8 cellular contexts compared by ENCODE assay signal in the genomic region with DNA sequence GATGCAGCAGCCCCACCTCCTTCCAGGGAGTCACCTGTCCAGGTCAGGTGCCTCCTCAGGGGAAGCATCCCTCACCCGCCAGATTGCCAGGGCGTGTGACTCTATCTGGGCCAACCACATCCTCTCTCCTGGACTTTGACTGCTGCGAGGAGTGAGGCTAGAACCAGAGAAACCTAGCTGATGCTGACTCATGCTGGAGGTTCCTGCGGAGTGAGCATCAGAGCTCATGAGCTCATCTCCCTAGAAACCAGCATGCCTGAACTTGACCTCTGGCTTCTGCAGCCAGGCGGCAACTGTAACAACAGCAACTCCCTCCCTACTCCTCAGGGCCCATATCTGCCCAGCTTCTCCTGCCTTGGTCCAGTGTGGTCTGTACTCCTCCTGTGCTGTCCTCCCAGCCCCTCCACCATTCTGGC. TPM values are rescaled to one million over a fixed set of nuclear protein-coding genes. Genes with fewer than 3 reads are reported as not detected.
DNase-seq lines count a peak whose midpoint lies in the region; ATAC-seq, FAIRE-seq and TF ChIP-seq lines count a peak whose summit lies in the region.

No MANE protein-coding gene starts in this region.

- H3K27me3 ChIP-seq in KMS-11 (ENCODE audit: insufficient read depth, low read depth): no peaks in the 10 kb centered on the region
- H3K27me3 ChIP-seq in K562 (ENCODE audit: control insufficient read depth in 2 of 2, insufficient read depth in 2 of 2, low read length in 2 of 2): no peaks in the 10 kb centered on the region

- H2AFZ ChIP-seq in KMS-11 (ENCODE audit: low read depth) (peak overlapping the region; percentile 30; the same call in 1 of the 2 replicates), K562 (ENCODE audit: low read depth, low read length) (peak overlapping the region; percentile 21)

- no peaks in the 10 kb centered on the region for H4K20me1 ChIP-seq in KMS-11 (ENCODE audit: insufficient read depth)
- H4K20me1 ChIP-seq in K562 (replicated peaks; ENCODE audit: control insufficient read depth, insufficient read depth, low read length): no peaks in the 10 kb centered on the region

- H3K4me1 Mint-ChIP-seq in stimulated activated effector memory CD8-positive, alpha-beta T cell treated with anti-CD3 and anti-CD28 coated beads, Interleukin-12 subunit alpha, Interleukin-12 subunit beta, amount 100 ng/mL, for 72 hours: peaks cover 34% of the 10 kb centered on the region

- 0% methylated on average over 5 of the region's 5 CpGs for WGBS in K562 (ENCODE audit: insufficient coverage, low coverage, missing lambda C conversion rate)

- peak overlapping the region; percentile 66 for H3K4me3 Mint-ChIP-seq in stimulated activated effector memory CD8-positive, alpha-beta T cell treated with anti-CD3 and anti-CD28 coated beads, Interleukin-12 subunit alpha, Interleukin-12 subunit beta, amount 100 ng/mL, for 72 hours

- H3K4me3 ChIP-seq in KMS-11 (IDR thresholded peaks at IDR 0.05; ENCODE audit: insufficient read depth, low read depth, low read length) (no peak overlapping the region), K562 (no peak overlapping the region)

- CTCF ChIA-PET in K562 (lab: Yijun Ruan, JAX; ENCODE audit: low intra/inter-chr PET ratio): interaction anchor here (0.5 to 0.8 kb wide), 2 partner anchors 67 to 108 kb away, joined by 3 read pairs; no protein-coding TSS in a partner anchor

- no peaks in the 10 kb centered on the region for H3K9me1 ChIP-seq in K562 (ENCODE audit: control insufficient read depth, insufficient read depth, low read length)

- peak; percentile 68 for TF ChIP-seq EP300 in K562 (IDR thresholded peaks at IDR 0.05; ENCODE audit: low read length)

- H3K79me2 ChIP-seq in KMS-11 (ENCODE audit: insufficient read depth, low read depth): no peaks in the 10 kb centered on the region
- no peaks in the 10 kb centered on the region for H3K79me2 ChIP-seq in K562 (ENCODE audit: control insufficient read depth, insufficient read depth, low read length)

- H3K9me3 ChIP-seq in K562 (replicated peaks; ENCODE audit: control insufficient read depth, insufficient read depth, low read depth, low read length): no peaks in the 10 kb centered on the region

- peaks cover 12% of the 10 kb centered on the region for H3K4me1 ChIP-seq in KMS-11 (ENCODE audit: low read depth, poor library complexity, severe bottlenecking)
- peaks cover 38 to 40% of the 10 kb centered on the region in 2 experiments for H3K4me1 ChIP-seq in K562 (replicated peaks in 1 of 2; ENCODE audit: control insufficient read depth in 2 of 2, insufficient read depth in 2 of 2, low read length in 2 of 2)

- TF ChIP-seq CTCF in KMS-11 (conservative IDR thresholded peaks at IDR 0.05; ENCODE audit: low read depth, low read length) (no peak), K562 (IDR thresholded peaks at IDR 0.05 in 2 of 3, conservative IDR thresholded peaks at IDR 0.05 in 1 of 3; ENCODE audit: insufficient read depth in 2 of 3, low read depth in 1 of 3, low read length in 3 of 3) (0 out of 6 replicates have a peak, but pooled peaks of 1 of the 3 experiments have one; percentile 4)

- POLR2A ChIA-PET in K562 (lab: Yijun Ruan, JAX): interaction anchor here (0.6 to 1.9 kb wide), 12 partner anchors 9 to 52 kb away, joined by 3 to 19 read pairs (median 4); partner anchors contain the start of gene SLC20A1

- peak in 1 of 2 experiments; percentile 38; a peak in 2 of 4 replicates for TF ChIP-seq RAD21 in K562 (CRISPR knock-in tag; conservative IDR thresholded peaks at IDR 0.05 in 1 of 2, IDR thresholded peaks at IDR 0.05 in 1 of 2)

- ATAC-seq in K562: peak; percentile 95
- peak; percentile 95 for ATAC-seq in stimulated activated effector memory CD8-positive, alpha-beta T cell treated with anti-CD3 and anti-CD28 coated beads, Interleukin-12 subunit alpha, Interleukin-12 subunit beta, amount 100 ng/mL, for 72 hours

- H3K36me3 Mint-ChIP-seq in stimulated activated effector memory CD8-positive, alpha-beta T cell treated with anti-CD3 and anti-CD28 coated beads, Interleukin-12 subunit alpha, Interleukin-12 subunit beta, amount 100 ng/mL, for 72 hours: peaks cover 8% of the 10 kb centered on the region

- no peak overlapping the region for H3K27ac ChIP-seq in KMS-11
- H3K27ac ChIP-seq in K562 (ENCODE audit: extremely low read depth, low read depth, low read length): peak overlapping the region; percentile 70

- H3K27ac Mint-ChIP-seq in stimulated activated effector memory CD8-positive, alpha-beta T cell treated with anti-CD3 and anti-CD28 coated beads, Interleukin-12 subunit alpha, Interleukin-12 subunit beta, amount 100 ng/mL, for 72 hours: peak overlapping the region; percentile 92

- DNase-seq in GM04504 (ENCODE audit: low read depth) (peak; percentile 88), GOT3 (lab: John Stamatoyannopoulos, UW) (peak; percentile 72), T follicular helper cell (ENCODE audit: low read depth) (peak; percentile 4), K562 (ENCODE audit: extremely low read depth in 1 of 4, low spot score in 3 of 4) (peak; percentile 84 to 97 (median 87)), left kidney (ENCODE audit: low read depth, low spot score) (peak; percentile 88), NCI-H748 treated with DMSO at 0.1 percent for 48 hours (lab: John Stamatoyannopoulos, UW) (no peak)
- peak; percentile 49 to 79 for DNase-seq in stimulated activated effector memory CD8-positive, alpha-beta T cell treated with anti-CD3 and anti-CD28 coated beads, Interleukin-12 subunit alpha, Interleukin-12 subunit beta, amount 100 ng/mL, for 72 hours (ENCODE audit: low spot score in 2 of 2)

- no peaks in the 10 kb centered on the region for H3K9me3 Mint-ChIP-seq in stimulated activated effector memory CD8-positive, alpha-beta T cell treated with anti-CD3 and anti-CD28 coated beads, Interleukin-12 subunit alpha, Interleukin-12 subunit beta, amount 100 ng/mL, for 72 hours

- no TSS peak for BruUV-seq in K562 (replicated peaks; lab: Mats Ljungman, UMichigan)

- in situ Hi-C loops in K562 (cut with MboI): no loop called here

- intact Hi-C loops in K562 (cut with micrococcal nuclease): no loop called here

- H3K36me3 ChIP-seq in KMS-11 (ENCODE audit: insufficient read depth) (no peaks in the 10 kb centered on the region), K562 (ENCODE audit: control insufficient read depth, insufficient read depth, low read length) (no peaks in the 10 kb centered on the region)

- H3K4me2 ChIP-seq in KMS-11: peak overlapping the region; percentile 17; the same call in 1 of the 2 replicates
- H3K4me2 ChIP-seq in K562 (ENCODE audit: insufficient read depth, low read length): peak overlapping the region; percentile 40; the same call in 1 of the 2 replicates

- peak; percentile 99 for FAIRE-seq in K562 (lab: Jason Lieb, UNC)

- H3K9ac ChIP-seq in KMS-11: no peak overlapping the region
- peak overlapping the region; percentile 1 to 71; a peak in 1 of 4 replicates for H3K9ac ChIP-seq in K562 (ENCODE audit: insufficient read depth in 1 of 2, low read depth in 2 of 2, low read length in 2 of 2)

- TF ChIP-seq POLR2A in K562 (conservative IDR thresholded peaks at IDR 0.05): no peak

TF ChIP-seq in K562, 482 proteins besides CTCF, POLR2A, EP300 and RAD21 (continues in another document):
- TF ChIP-seq ZEB2 (IDR thresholded peaks at IDR 0.05) (peak; percentile 94), ZBTB8A (IDR thresholded peaks at IDR 0.05; ENCODE audit: partially characterized antibody) (no peak), LCOR (CRISPR knock-in tag; IDR thresholded peaks at IDR 0.05) (no peak), JUN (IDR thresholded peaks at IDR 0.05; ENCODE audit: borderline replicate concordance, low read depth, low read length) (peak; percentile 91), JUN (CRISPR knock-in tag; IDR thresholded peaks at IDR 0.05; ENCODE audit: borderline replicate concordance) (no peak; the same call in 1 of the 2 replicates), TCF3 (CRISPR knock-in tag; IDR thresholded peaks at IDR 0.05) (peak; percentile 51), SMARCA4 (IDR thresholded peaks at IDR 0.05) (peak; percentile 74)

RNA-seq across cellular contexts. Expression of gene NT5DC4, which starts 28.3 kb away (rescaled TPM):
- 26.6 and 60.2 TPM in 2 replicates for total RNA-seq in K562 (2011; cell fraction: chromatin; rRNA removed; ENCODE audit: low replicate concordance)
- 32.0 and 34.7 TPM in 2 replicates for total RNA-seq in K562 (2011; cell fraction: nucleolus; rRNA removed)
- 22.7 and 29.8 TPM in 2 replicates for total RNA-seq in K562 (2011; cell fraction: nucleoplasm; rRNA removed)
- total RNA-seq in K562 (2014; rRNA removed) (0.94 and 1.0 TPM in 2 replicates), K562 (2014; rRNA removed; fragmentation: Illumina TruSeq; extraction: Trizol) (0.44 and 2.3 TPM in 2 replicates), K562 (2015; rRNA removed; fragmentation: Illumina TruSeq; extraction: Trizol) (0.45 and 0.65 TPM in 2 replicates), K562 (2021) (4.7 and 6.8 TPM in 2 replicates)
- polyA plus RNA-seq in K562 (2011; rRNA removed) (3.4 and 6.9 TPM in 2 replicates), K562 (2014; fragmentation: Illumina TruSeq; extraction: Trizol) (0.56 and 1.8 TPM in 2 replicates), K562 (2014; fragmentation: Nextera tagmentation; extraction: Ambion mirVana) (1 to 10 TPM; 2.5 to 2.8 TPM), K562 (2014; rRNA removed) (1.6 and 5.0 TPM in 2 replicates)
- polyA plus RNA-seq in K562 (2011; cell fraction: cytosol; rRNA removed): 0.65 and 1.6 TPM in 2 replicates
- polyA plus RNA-seq in K562 (2011; cell fraction: nucleus; rRNA removed): 39.8 and 97.5 TPM in 2 replicates
- 1.3 and 9.4 TPM in 2 replicates for polyA plus RNA-seq in K562 (2012)
- 0.36 and 2.7 TPM in 2 replicates for polyA minus RNA-seq in K562 (2011; rRNA and poly(A)+ RNA removed)
- polyA minus RNA-seq in K562 (2011; cell fraction: cytosol; rRNA and poly(A)+ RNA removed): 8.7 TPM in 1 of 2 replicates, not detected in the other
- polyA minus RNA-seq in K562 (2011; cell fraction: nucleus; rRNA and poly(A)+ RNA removed): 6.9 and 15.8 TPM in 2 replicates

RNA-seq across cellular contexts. Expression of gene SLC20A1, which starts 46.8 kb away (rescaled TPM):
- total RNA-seq in K562 (2011; cell fraction: chromatin; rRNA removed; ENCODE audit: low replicate concordance): 495 and 804 TPM in 2 replicates
- total RNA-seq in K562 (2011; cell fraction: nucleolus; rRNA removed): 263 and 289 TPM in 2 replicates
- total RNA-seq in K562 (2011; cell fraction: nucleoplasm; rRNA removed): 478 and 674 TPM in 2 replicates
- 64.7 and 66.0 TPM in 2 replicates for total RNA-seq in K562 (2014; rRNA removed)
- total RNA-seq in K562 (2014; rRNA removed; fragmentation: Illumina TruSeq; extraction: Trizol): 95.1 and 111 TPM in 2 replicates
- 66.8 and 68.9 TPM in 2 replicates for total RNA-seq in K562 (2015; rRNA removed; fragmentation: Illumina TruSeq; extraction: Trizol)
- total RNA-seq in K562 (2021): 123 and 136 TPM in 2 replicates
- polyA plus RNA-seq in K562 (2011; rRNA removed): 101 and 150 TPM in 2 replicates
- polyA plus RNA-seq in K562 (2011; cell fraction: cytosol; rRNA removed): 105 and 114 TPM in 2 replicates
- polyA plus RNA-seq in K562 (2011; cell fraction: nucleus; rRNA removed): 166 and 277 TPM in 2 replicates
- 55.6 and 102 TPM in 2 replicates for polyA plus RNA-seq in K562 (2012)
- polyA plus RNA-seq in K562 (2014; fragmentation: Illumina TruSeq; extraction: Trizol): 85.8 and 87.8 TPM in 2 replicates
- polyA plus RNA-seq in K562 (2014; fragmentation: Nextera tagmentation; extraction: Ambion mirVana): 10 to 100 TPM; 53.8 to 56.1 TPM
- 74.7 and 77.3 TPM in 2 replicates for polyA plus RNA-seq in K562 (2014; rRNA removed)
- polyA minus RNA-seq in K562 (2011; rRNA and poly(A)+ RNA removed): 151 and 243 TPM in 2 replicates
- 79.2 and 124 TPM in 2 replicates for polyA minus RNA-seq in K562 (2011; cell fraction: cytosol; rRNA and poly(A)+ RNA removed)
- 120 and 135 TPM in 2 replicates for polyA minus RNA-seq in K562 (2011; cell fraction: nucleus; rRNA and poly(A)+ RNA removed)
